Comparison of ENCODE assay signal across 1 cellular context in genomic region chr4:2468464-2469191, GRCh38.
TF ChIP-seq lines count a peak whose summit lies in the region.

TSS of gene RNF4 (plus strand) at chr4:2469106. CDS start at chr4:2490494, 21,388 bp downstream.

TF ChIP-seq in K562, 482 proteins besides CTCF, POLR2A, EP300 and RAD21 (continued from another document and continues in another):
- TF ChIP-seq ATF4 (CRISPR knock-in tag; IDR thresholded peaks at IDR 0.05) (no peak), ZNF644 (tag; IDR thresholded peaks at IDR 0.05; ENCODE audit: low read depth) (no peak), ELF4 (CRISPR knock-in tag; IDR thresholded peaks at IDR 0.05) (no peak), ZNF408 (CRISPR knock-in tag; IDR thresholded peaks at IDR 0.05; ENCODE audit: low read depth) (no peak), ZNF263 (CRISPR knock-in tag; IDR thresholded peaks at IDR 0.05; ENCODE audit: borderline replicate concordance) (peak; percentile 25; the same call in 1 of the 2 replicates), ZBTB43 (CRISPR knock-in tag; IDR thresholded peaks at IDR 0.05) (no peak), SPI1 (IDR thresholded peaks at IDR 0.05; ENCODE audit: borderline replicate concordance, low read depth, low read length) (peak; percentile 95), RFX7 (CRISPR knock-in tag; IDR thresholded peaks at IDR 0.05) (no peak), ZNF3 (CRISPR knock-in tag; IDR thresholded peaks at IDR 0.05) (no peak), MLX (CRISPR knock-in tag; conservative IDR thresholded peaks at IDR 0.05) (no peak), ZNF232 (CRISPR knock-in tag; IDR thresholded peaks at IDR 0.05) (no peak; the same call in 1 of the 2 replicates), FOXJ3 (CRISPR knock-in tag; IDR thresholded peaks at IDR 0.05) (no peak), XRCC4 (IDR thresholded peaks at IDR 0.05; ENCODE audit: extremely low read depth, insufficient read depth, insufficient read length) (no peak), ZKSCAN8 (CRISPR knock-in tag; IDR thresholded peaks at IDR 0.05) (no peak), ZNF445 (CRISPR knock-in tag; IDR thresholded peaks at IDR 0.05; ENCODE audit: low read depth) (no peak), KDM4B (IDR thresholded peaks at IDR 0.05; ENCODE audit: borderline replicate concordance in 2 of 2, low read depth in 1 of 2) (peak in 1 of 2 experiments; percentile 21; a peak in 1 of 4 replicates), SIN3A (IDR thresholded peaks at IDR 0.05; ENCODE audit: borderline replicate concordance in 2 of 2, control insufficient read depth in 1 of 2, low read depth in 2 of 2, low read length in 2 of 2) (peak in 1 of 2 experiments; percentile 50; a peak in 2 of 4 replicates), RBM25 (IDR thresholded peaks at IDR 0.05; ENCODE audit: low read depth, low read length, severe bottlenecking) (peak; percentile 9), HDGF (IDR thresholded peaks at IDR 0.05) (no peak), ZNF134 (CRISPR knock-in tag; conservative IDR thresholded peaks at IDR 0.05) (no peak), ZNF668 (CRISPR knock-in tag; IDR thresholded peaks at IDR 0.05) (no peak), ZNF699 (CRISPR knock-in tag; IDR thresholded peaks at IDR 0.05; ENCODE audit: insufficient replicate concordance) (no peak), NR1H2 (CRISPR knock-in tag; IDR thresholded peaks at IDR 0.05) (no peak), ZNF436 (CRISPR knock-in tag; IDR thresholded peaks at IDR 0.05) (no peak), HNRNPL (IDR thresholded peaks at IDR 0.05; ENCODE audit: low read depth, low read length) (no peak; the same call in 1 of the 2 replicates), TFAP4 (CRISPR knock-in tag; IDR thresholded peaks at IDR 0.05; ENCODE audit: borderline replicate concordance) (peak; percentile 74), BRF1 (IDR thresholded peaks at IDR 0.05; ENCODE audit: borderline replicate concordance, extremely low read depth, insufficient read length) (no peak), ARHGAP35 (IDR thresholded peaks at IDR 0.05; ENCODE audit: partially characterized antibody) (no peak), RBBP5 (IDR thresholded peaks at IDR 0.05; ENCODE audit: borderline replicate concordance, insufficient read depth, low read length, poor library complexity, severe bottlenecking) (peak; percentile 2), IRF2 (CRISPR knock-in tag; IDR thresholded peaks at IDR 0.05) (no peak), DACH1 (IDR thresholded peaks at IDR 0.05; ENCODE audit: partially characterized antibody) (peak; percentile 20), ZNF253 (CRISPR knock-in tag; conservative IDR thresholded peaks at IDR 0.05) (no peak), NEUROD1 (IDR thresholded peaks at IDR 0.05; ENCODE audit: borderline replicate concordance, low read depth, low read length, partially characterized antibody) (peak; percentile 48), SREBF1 (IDR thresholded peaks at IDR 0.05; ENCODE audit: borderline replicate concordance, low read depth, low read length) (no peak), ZNF76 (CRISPR knock-in tag; IDR thresholded peaks at IDR 0.05; ENCODE audit: borderline replicate concordance) (0 out of 2 replicates have a peak, but pooled peaks have one; percentile 33), BRD4 (IDR thresholded peaks at IDR 0.05) (no peak; the same call in 1 of the 2 replicates), ELF1 (tag; IDR thresholded peaks at IDR 0.05) (peak; percentile 98), HOXB6 (CRISPR knock-in tag; IDR thresholded peaks at IDR 0.05; ENCODE audit: borderline replicate concordance) (no peak), ZNF124 (CRISPR knock-in tag; IDR thresholded peaks at IDR 0.05) (no peak), ZNF507 (tag; conservative IDR thresholded peaks at IDR 0.05) (no peak), KDM1A (IDR thresholded peaks at IDR 0.05) (no peak), BCL6 (CRISPR knock-in tag; IDR thresholded peaks at IDR 0.05) (no peak), XRCC3 (IDR thresholded peaks at IDR 0.05) (no peak), ELF2 (CRISPR knock-in tag; IDR thresholded peaks at IDR 0.05) (peak; percentile 81), ZBTB12 (CRISPR knock-in tag; IDR thresholded peaks at IDR 0.05) (no peak), E2F6 (IDR thresholded peaks at IDR 0.05; ENCODE audit: borderline replicate concordance in 1 of 2, extremely low read depth in 1 of 2, insufficient read depth in 1 of 2, insufficient read length in 1 of 2, low read depth in 1 of 2, low read length in 1 of 2, poor library complexity in 1 of 2, severe bottlenecking in 1 of 2) (peak; percentile 56 to 87), SIX5 (IDR thresholded peaks at IDR 0.05; ENCODE audit: borderline replicate concordance in 1 of 2, insufficient read depth in 1 of 2, low read depth in 1 of 2, low read length in 2 of 2) (no peak), L3MBTL2 (IDR thresholded peaks at IDR 0.05) (peak; percentile 84), ZNF384 (IDR thresholded peaks at IDR 0.05; ENCODE audit: low read depth, low read length) (no peak), STAT5A (IDR thresholded peaks at IDR 0.05; ENCODE audit: borderline replicate concordance, low read length) (no peak), MIER1 (IDR thresholded peaks at IDR 0.05; ENCODE audit: low read depth) (no peak), RBM14 (IDR thresholded peaks at IDR 0.05; ENCODE audit: borderline replicate concordance, insufficient read depth, low read depth, low read length) (no peak), MITF (IDR thresholded peaks at IDR 0.05) (no peak), ARID1B (IDR thresholded peaks at IDR 0.05) (no peak), TAF15 (IDR thresholded peaks at IDR 0.05; ENCODE audit: low read depth, low read length) (no peak), ZNF695 (CRISPR knock-in tag; IDR thresholded peaks at IDR 0.05) (no peak), ZBTB33 (CRISPR knock-in tag; IDR thresholded peaks at IDR 0.05) (no peak), ZNF740 (CRISPR knock-in tag; IDR thresholded peaks at IDR 0.05) (0 out of 2 replicates have a peak, but pooled peaks have one; percentile 43), ZNF740 (tag; IDR thresholded peaks at IDR 0.05) (no peak), PCBP1 (IDR thresholded peaks at IDR 0.05; ENCODE audit: low read depth, low read length, poor library complexity, severe bottlenecking) (peak; percentile 51), GATA2 (CRISPR knock-in tag; IDR thresholded peaks at IDR 0.05) (no peak), ZNF239 (CRISPR knock-in tag; IDR thresholded peaks at IDR 0.05) (no peak), TOE1 (IDR thresholded peaks at IDR 0.05; ENCODE audit: borderline replicate concordance) (no peak), TOE1 (CRISPR knock-in tag; IDR thresholded peaks at IDR 0.05; ENCODE audit: borderline replicate concordance, low read depth) (0 out of 2 replicates have a peak, but pooled peaks have one; percentile 20), RAD51 (IDR thresholded peaks at IDR 0.05; ENCODE audit: borderline replicate concordance, low read depth) (no peak), ZNF280B (CRISPR knock-in tag; IDR thresholded peaks at IDR 0.05) (no peak), HDAC1 (IDR thresholded peaks at IDR 0.05) (peak in 1 of 2 experiments; percentile 9; a peak in 1 of 4 replicates)
